Comparison of ENCODE assay signal across 24 cellular contexts in genomic region chr16:5347561-5347960, GRCh38.
"Had no signal": no experiment of that assay in that cellular context is flagged by ENCODE, and none has a peak within 500 bp of the region (broad histone marks: within the 10 kb centered on the region; RNA-seq: fewer than 3 reads in every experiment).

No MANE protein-coding gene starts in this region.

- DNase-seq: stimulated activated CD4-positive, alpha-beta T cell treated with anti-CD3 and anti-CD28 coated beads, Interleukin-2, amount 100 ng/mL, for 48 hours; stimulated activated CD4-positive, alpha-beta T cell treated with anti-CD3 and anti-CD28 coated beads, Interleukin-4, amount 100 ng/mL, for 1 hour; stimulated activated CD4-positive, alpha-beta T cell treated with anti-CD3 and anti-CD28 coated beads, Interleukin-4, amount 100 ng/mL, for 24 hours; stimulated activated CD4-positive, alpha-beta T cell treated with anti-CD3 and anti-CD28 coated beads, Interleukin-4, amount 100 ng/mL, for 4 hours; stimulated activated CD8-positive, alpha-beta memory T cell treated with anti-CD3 and anti-CD28 coated beads, Interleukin-4, amount 100 ng/mL, for 48 hours; stimulated activated naive B cell treated with anti-CD40 and anti-IgM and Interleukin-4, amounts not matched to agents 10 μg/mL and 1 μg/mL and 100 μg/mL, for 72 hours; stimulated activated naive CD4-positive, alpha-beta T cell; stimulated activated naive CD4-positive, alpha-beta T cell treated with Interleukin-2 at 50 U/mL for 16 hours; stimulated activated naive CD8-positive, alpha-beta T cell treated with anti-CD3 and anti-CD28 coated beads, Interleukin-15, amount 100 ng/mL, for 72 hours; stimulated activated naive CD8-positive, alpha-beta T cell treated with anti-CD3 and anti-CD28 coated beads, Interleukin-15, Interleukin-2, amounts not matched to agents 100 U/mL and 50 U/mL, for 24 hours; stomach; substantia nigra; testis; thyroid gland; tibial artery; transverse colon; trophoblast cell; upper lobe of left lung; upper lobe of right lung; uterus had no signal

- H3K9me3 ChIP-seq: suprapubic skin, testis, thoracic aorta, thyroid gland, tibial artery, transverse colon, upper lobe of left lung, upper lobe of right lung, uterus, vagina had no signal

- H3K27ac ChIP-seq: stomach, suprapubic skin, testis, thoracic aorta, thyroid gland, tibial artery, tibial nerve, transverse colon, upper lobe of left lung, upper lobe of right lung, uterus, vagina had no signal

- H3K4me1 ChIP-seq: stomach, suprapubic skin, testis, thyroid gland, tibial artery, tibial nerve, transverse colon, upper lobe of left lung, upper lobe of right lung, uterus, vagina had no signal

- H3K36me3 ChIP-seq: stomach, suprapubic skin, thoracic aorta, thyroid gland, tibial artery, tibial nerve, transverse colon, upper lobe of left lung, upper lobe of right lung, uterus, vagina had no signal

- H3K4me3 ChIP-seq: stomach, suprapubic skin, testis, thoracic aorta, thyroid gland, tibial artery, tibial nerve, transverse colon, upper lobe of left lung, upper lobe of right lung, uterus, vagina had no signal

- H3K27me3 ChIP-seq: suprapubic skin, testis, thyroid gland, tibial artery, tibial nerve, transverse colon, upper lobe of left lung, upper lobe of right lung, uterus, vagina had no signal
